18 cellular contexts compared by ENCODE assay signal in genomic region chr6:69084746-69085335, GRCh38.
DNase-seq lines count a peak whose midpoint lies in the region; FAIRE-seq and TF ChIP-seq lines count a peak whose summit lies in the region.
"Had no signal": no experiment of that assay in that cellular context is flagged by ENCODE, and none has a peak within 500 bp of the region (broad histone marks: within the 10 kb centered on the region; RNA-seq: fewer than 3 reads in every experiment).

No MANE protein-coding gene starts in this region.

- FAIRE-seq in small intestine (lab: Jason Lieb, UNC), result no peak
- FAIRE-seq: GM12891, H54 had no signal

- TF ChIP-seq CTCF in fibroblast of pulmonary artery (IDR thresholded peaks at IDR 0.05; ENCODE audit: low read length, missing control alignments), result no peak

- no peak overlapping the region for H3K27ac ChIP-seq in small intestine (ENCODE audit: low read depth in 1 of 2, low read length in 1 of 2)
- H3K27ac ChIP-seq: SJCRH30 had no signal

- DNase-seq in EL (peak; percentile 25), M059J (ENCODE audit: low read depth) (peak; percentile 68), fibroblast of pulmonary artery (ENCODE audit: low read depth) (peak; percentile 8), skeletal muscle cell (ENCODE audit: low read depth) (peak; percentile 15), H7 (no peak), small intestine (no peak), D341Med (ENCODE audit: low spot score) (no peak)
- DNase-seq: ACHN; AML-193; COR-L47; GDM1; NCI-H187; NCI-H2171; NCI-H446; NK-92 treated with Interleukin-12 subunit alpha and Interleukin-12 subunit beta, amount 100 ng/mL, for 24 hours; SJCRH30 had no signal

- H3K36me3 ChIP-seq in H7 (replicated peaks; ENCODE audit: control insufficient read depth, insufficient read depth, low read length) (no peaks in the 10 kb centered on the region), small intestine (ENCODE audit: control insufficient read depth in 2 of 2, insufficient read depth in 2 of 2, low read length in 2 of 2) (no peaks in the 10 kb centered on the region)
- H3K36me3 ChIP-seq: SJCRH30 had no signal

- 55 to 72% (median 65%) methylated on average over 4 of the region's 4 CpGs for WGBS in small intestine, 3 donors

- H3K9me3 ChIP-seq in small intestine (ENCODE audit: control insufficient read depth, low read depth), result no peaks in the 10 kb centered on the region
- H3K9me3 ChIP-seq: SJCRH30 had no signal

- H3K4me3 ChIP-seq in fibroblast of pulmonary artery (replicated peaks; ENCODE audit: low read depth, low read length) (no peak overlapping the region), skeletal muscle cell (ENCODE audit: low read depth, low read length) (no peak overlapping the region), H7 (ENCODE audit: insufficient read depth, low read depth, low read length) (no peak overlapping the region), small intestine (ENCODE audit: low read depth in 1 of 2, low read length in 2 of 2) (no peak overlapping the region)
- H3K4me3 ChIP-seq: SJCRH30 had no signal

- H3K27me3 ChIP-seq in H7 (ENCODE audit: control insufficient read depth, insufficient read depth, low read length), result no peaks in the 10 kb centered on the region
- H3K27me3 ChIP-seq in small intestine (ENCODE audit: control insufficient read depth in 2 of 2, insufficient read depth in 2 of 2, low read length in 2 of 2), result no peaks in the 10 kb centered on the region
- H3K27me3 ChIP-seq: SJCRH30 had no signal

- no peaks in the 10 kb centered on the region for H3K4me1 ChIP-seq in small intestine (ENCODE audit: control insufficient read depth in 2 of 2, insufficient read depth in 1 of 2, low read depth in 1 of 2, low read length in 1 of 2)

Comparison
In these comparisons a context has a peak if more than half of its experiments do, and no peak if none do; other contexts are left out.
1. DNase-seq: peak in EL (single experiment), M059J (single experiment), fibroblast of pulmonary artery (single experiment) and skeletal muscle cell (single experiment); none in H7 (single experiment), small intestine (single experiment) and D341Med (single experiment).